1 cellular context compared by ENCODE assay signal in the genomic region with DNA sequence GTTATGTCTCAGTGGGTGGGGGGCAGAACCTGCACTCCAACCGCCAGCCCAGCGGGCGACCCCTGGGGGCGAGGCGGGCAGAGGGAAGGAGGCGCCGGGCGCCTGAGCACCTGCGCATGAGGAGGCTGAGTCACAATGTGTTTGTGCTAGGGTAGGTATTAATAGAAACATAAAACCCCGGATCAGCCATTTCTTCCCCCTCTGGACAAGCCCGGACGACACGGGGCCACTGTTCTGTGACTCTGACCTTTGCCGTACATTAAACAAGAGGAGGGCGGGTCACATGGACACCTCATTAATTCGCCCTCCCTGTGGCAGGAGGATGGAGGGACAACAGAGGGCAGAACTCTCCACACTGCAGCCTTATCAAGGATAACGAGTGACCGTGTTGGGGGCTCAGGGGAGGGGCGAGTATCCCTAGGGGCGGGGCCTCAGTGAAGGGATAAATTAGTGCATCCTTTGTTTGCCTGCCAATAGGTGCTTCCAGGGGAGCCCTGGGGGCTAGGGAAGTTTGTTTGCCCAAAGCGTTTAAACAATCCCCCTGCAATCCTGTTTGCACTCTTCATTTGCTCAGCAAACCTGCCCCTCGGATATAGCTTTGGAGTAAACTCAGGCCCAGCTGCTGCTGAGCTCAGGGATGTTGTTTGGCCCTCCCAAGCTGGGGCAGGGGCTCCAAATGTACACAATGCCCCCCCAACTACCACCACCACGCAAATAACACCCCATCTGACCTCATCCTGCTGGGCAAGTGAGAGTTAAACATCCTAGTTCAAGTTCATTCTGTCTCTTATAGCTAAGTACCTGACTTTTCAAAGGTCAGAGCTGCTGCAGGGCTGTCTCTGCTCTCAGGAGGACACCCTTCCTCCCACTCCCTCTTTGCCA.
TF ChIP-seq lines count a peak whose summit lies in the region.

No MANE protein-coding gene starts in this region.

TF ChIP-seq in HepG2, 621 proteins besides CTCF, POLR2A, EP300 and RAD21 (continued from another document and continues in another):
- TF ChIP-seq ZNF256 (CRISPR knock-in tag; conservative IDR thresholded peaks at IDR 0.05): 0 out of 2 replicates have a peak, but pooled peaks have one; percentile 33
- no peak for TF ChIP-seq SAP130 (CRISPR knock-in tag; IDR thresholded peaks at IDR 0.05; ENCODE audit: low read depth)
- TF ChIP-seq MLLT10 (CRISPR knock-in tag; IDR thresholded peaks at IDR 0.05): no peak
- TF ChIP-seq MAFF (IDR thresholded peaks at IDR 0.05; ENCODE audit: low read depth, low read length): no peak
- 0 out of 2 replicates have a peak, but pooled peaks have one; percentile 25 for TF ChIP-seq ZNF558 (CRISPR knock-in tag; IDR thresholded peaks at IDR 0.05; ENCODE audit: borderline replicate concordance)
- TF ChIP-seq CHD4 (IDR thresholded peaks at IDR 0.05; ENCODE audit: borderline replicate concordance, low read length): no peak
- TF ChIP-seq ZNF138 (CRISPR knock-in tag; IDR thresholded peaks at IDR 0.05; ENCODE audit: low read depth): no peak
- no peak for TF ChIP-seq U2AF1 (optimal IDR thresholded peaks at IDR 0.05; ENCODE audit: low read depth, low read length)
- no peak for TF ChIP-seq ZNF83 (CRISPR knock-in tag; IDR thresholded peaks at IDR 0.05; ENCODE audit: borderline replicate concordance)
- no peak for TF ChIP-seq TSC22D2 (CRISPR knock-in tag; IDR thresholded peaks at IDR 0.05; ENCODE audit: borderline replicate concordance)
- TF ChIP-seq, protein P1, sequence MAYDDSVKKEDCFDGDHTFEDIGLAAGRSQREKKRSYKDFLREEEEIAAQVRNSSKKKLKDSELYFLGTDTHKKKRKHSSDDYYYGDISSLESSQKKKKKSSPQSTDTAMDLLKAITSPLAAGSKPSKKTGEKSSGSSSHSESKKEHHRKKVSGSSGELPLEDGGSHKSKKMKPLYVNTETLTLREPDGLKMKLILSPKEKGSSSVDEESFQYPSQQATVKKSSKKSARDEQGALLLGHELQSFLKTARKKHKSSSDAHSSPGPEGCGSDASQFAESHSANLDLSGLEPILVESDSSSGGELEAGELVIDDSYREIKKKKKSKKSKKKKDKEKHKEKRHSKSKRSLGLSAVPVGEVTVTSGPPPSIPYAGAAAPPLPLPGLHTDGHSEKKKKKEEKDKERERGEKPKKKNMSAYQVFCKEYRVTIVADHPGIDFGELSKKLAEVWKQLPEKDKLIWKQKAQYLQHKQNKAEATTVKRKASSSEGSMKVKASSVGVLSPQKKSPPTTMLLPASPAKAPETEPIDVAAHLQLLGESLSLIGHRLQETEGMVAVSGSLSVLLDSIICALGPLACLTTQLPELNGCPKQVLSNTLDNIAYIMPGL (CRISPR knock-in tag; IDR thresholded peaks at IDR 0.05; ENCODE audit: borderline replicate concordance in 1 of 2, low read depth in 1 of 2): no peak
- TF ChIP-seq ZNF274 (CRISPR knock-in tag; IDR thresholded peaks at IDR 0.05): no peak; the same call in 1 of the 2 replicates
- no peak for TF ChIP-seq HMGA1 (CRISPR knock-in tag; conservative IDR thresholded peaks at IDR 0.05)
- peak; percentile 98 for TF ChIP-seq PITX1 (CRISPR knock-in tag; IDR thresholded peaks at IDR 0.05)
- TF ChIP-seq, protein P2, sequence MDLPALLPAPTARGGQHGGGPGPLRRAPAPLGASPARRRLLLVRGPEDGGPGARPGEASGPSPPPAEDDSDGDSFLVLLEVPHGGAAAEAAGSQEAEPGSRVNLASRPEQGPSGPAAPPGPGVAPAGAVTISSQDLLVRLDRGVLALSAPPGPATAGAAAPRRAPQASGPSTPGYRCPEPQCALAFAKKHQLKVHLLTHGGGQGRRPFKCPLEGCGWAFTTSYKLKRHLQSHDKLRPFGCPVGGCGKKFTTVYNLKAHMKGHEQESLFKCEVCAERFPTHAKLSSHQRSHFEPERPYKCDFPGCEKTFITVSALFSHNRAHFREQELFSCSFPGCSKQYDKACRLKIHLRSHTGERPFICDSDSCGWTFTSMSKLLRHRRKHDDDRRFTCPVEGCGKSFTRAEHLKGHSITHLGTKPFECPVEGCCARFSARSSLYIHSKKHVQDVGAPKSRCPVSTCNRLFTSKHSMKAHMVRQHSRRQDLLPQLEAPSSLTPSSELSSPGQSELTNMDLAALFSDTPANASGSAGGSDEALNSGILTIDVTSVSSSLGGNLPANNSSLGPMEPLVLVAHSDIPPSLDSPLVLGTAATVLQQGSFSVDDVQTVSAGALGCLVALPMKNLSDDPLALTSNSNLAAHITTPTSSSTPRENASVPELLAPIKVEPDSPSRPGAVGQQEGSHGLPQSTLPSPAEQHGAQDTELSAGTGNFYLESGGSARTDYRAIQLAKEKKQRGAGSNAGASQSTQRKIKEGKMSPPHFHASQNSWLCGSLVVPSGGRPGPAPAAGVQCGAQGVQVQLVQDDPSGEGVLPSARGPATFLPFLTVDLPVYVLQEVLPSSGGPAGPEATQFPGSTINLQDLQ (CRISPR knock-in tag; IDR thresholded peaks at IDR 0.05): no peak
- no peak for TF ChIP-seq ZNF207 (IDR thresholded peaks at IDR 0.05; ENCODE audit: borderline replicate concordance)
- no peak for TF ChIP-seq ZNF282 (IDR thresholded peaks at IDR 0.05; ENCODE audit: partially characterized antibody)
- TF ChIP-seq ZNF17 (CRISPR knock-in tag; IDR thresholded peaks at IDR 0.05): no peak
- no peak for TF ChIP-seq PHB2 (IDR thresholded peaks at IDR 0.05; ENCODE audit: partially characterized antibody)
- TF ChIP-seq ZNF552 (CRISPR knock-in tag; IDR thresholded peaks at IDR 0.05; ENCODE audit: borderline replicate concordance): no peak
- TF ChIP-seq, protein P3, sequence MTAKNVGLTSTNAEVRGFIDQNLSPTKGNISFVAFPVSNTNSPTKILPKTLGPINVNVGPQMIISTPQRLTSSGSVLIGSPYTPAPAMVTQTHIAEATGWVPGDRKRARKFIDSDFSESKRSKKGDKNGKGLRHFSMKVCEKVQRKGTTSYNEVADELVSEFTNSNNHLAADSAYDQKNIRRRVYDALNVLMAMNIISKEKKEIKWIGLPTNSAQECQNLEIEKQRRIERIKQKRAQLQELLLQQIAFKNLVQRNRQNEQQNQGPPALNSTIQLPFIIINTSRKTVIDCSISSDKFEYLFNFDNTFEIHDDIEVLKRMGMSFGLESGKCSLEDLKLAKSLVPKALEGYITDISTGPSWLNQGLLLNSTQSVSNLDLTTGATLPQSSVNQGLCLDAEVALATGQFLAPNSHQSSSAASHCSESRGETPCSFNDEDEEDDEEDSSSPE (CRISPR knock-in tag; IDR thresholded peaks at IDR 0.05): no peak
- TF ChIP-seq, protein P4, sequence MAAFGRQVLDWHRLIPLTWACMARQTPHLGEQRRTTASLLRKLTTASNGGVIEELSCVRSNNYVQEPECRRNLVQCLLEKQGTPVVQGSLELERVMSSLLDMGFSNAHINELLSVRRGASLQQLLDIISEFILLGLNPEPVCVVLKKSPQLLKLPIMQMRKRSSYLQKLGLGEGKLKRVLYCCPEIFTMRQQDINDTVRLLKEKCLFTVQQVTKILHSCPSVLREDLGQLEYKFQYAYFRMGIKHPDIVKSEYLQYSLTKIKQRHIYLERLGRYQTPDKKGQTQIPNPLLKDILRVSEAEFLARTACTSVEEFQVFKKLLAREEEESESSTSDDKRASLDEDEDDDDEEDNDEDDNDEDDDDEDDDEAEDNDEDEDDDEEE (CRISPR knock-in tag; IDR thresholded peaks at IDR 0.05): 0 out of 2 replicates have a peak, but pooled peaks have one; percentile 54
- no peak for TF ChIP-seq KLF15 (CRISPR knock-in tag; IDR thresholded peaks at IDR 0.05; ENCODE audit: borderline replicate concordance)
- TF ChIP-seq SMAD1 (CRISPR knock-in tag; IDR thresholded peaks at IDR 0.05; ENCODE audit: borderline replicate concordance, low read depth): no peak
- no peak for TF ChIP-seq SMAD3 (CRISPR knock-in tag; IDR thresholded peaks at IDR 0.05)
- no peak for TF ChIP-seq CENPT (CRISPR knock-in tag; IDR thresholded peaks at IDR 0.05; ENCODE audit: low read depth)
- peak; percentile 83 for TF ChIP-seq NCOA2 (CRISPR knock-in tag; IDR thresholded peaks at IDR 0.05)
- no peak for TF ChIP-seq PHF5A (CRISPR knock-in tag; IDR thresholded peaks at IDR 0.05; ENCODE audit: low read depth, unreplicated experiment)
- TF ChIP-seq ZNF501 (CRISPR knock-in tag; IDR thresholded peaks at IDR 0.05): peak; percentile 40; the same call in 1 of the 2 replicates
- no peak for TF ChIP-seq ZBTB8A (CRISPR knock-in tag; IDR thresholded peaks at IDR 0.05; ENCODE audit: borderline replicate concordance, low read depth)
- TF ChIP-seq SRF (IDR thresholded peaks at IDR 0.05; ENCODE audit: low read depth, low read length): no peak
- TF ChIP-seq ZBTB21 (CRISPR knock-in tag; IDR thresholded peaks at IDR 0.05): no peak
- no peak for TF ChIP-seq TOPORS (CRISPR knock-in tag; IDR thresholded peaks at IDR 0.05)
- no peak for TF ChIP-seq SNAPC2 (CRISPR knock-in tag; IDR thresholded peaks at IDR 0.05)
- peak; percentile 39; the same call in 1 of the 2 replicates for TF ChIP-seq ATF7-NPFF (CRISPR knock-in tag; IDR thresholded peaks at IDR 0.05; ENCODE audit: low read depth)
- TF ChIP-seq ZNF564 (CRISPR knock-in tag; IDR thresholded peaks at IDR 0.05): 0 out of 2 replicates have a peak, but pooled peaks have one; percentile 71
- no peak for TF ChIP-seq WIZ (CRISPR knock-in tag; IDR thresholded peaks at IDR 0.05)
- TF ChIP-seq ZNF816 (CRISPR knock-in tag; IDR thresholded peaks at IDR 0.05; ENCODE audit: borderline replicate concordance): no peak
- TF ChIP-seq KAT7 (CRISPR knock-in tag; IDR thresholded peaks at IDR 0.05; ENCODE audit: borderline replicate concordance): no peak
- TF ChIP-seq ZMAT3 (CRISPR knock-in tag; conservative IDR thresholded peaks at IDR 0.05): no peak
- peak; percentile 97 for TF ChIP-seq SKI (IDR thresholded peaks at IDR 0.05; ENCODE audit: partially characterized antibody)
- TF ChIP-seq JDP2 (CRISPR knock-in tag; IDR thresholded peaks at IDR 0.05; ENCODE audit: borderline replicate concordance): no peak; the same call in 1 of the 2 replicates
- TF ChIP-seq, protein P5, sequence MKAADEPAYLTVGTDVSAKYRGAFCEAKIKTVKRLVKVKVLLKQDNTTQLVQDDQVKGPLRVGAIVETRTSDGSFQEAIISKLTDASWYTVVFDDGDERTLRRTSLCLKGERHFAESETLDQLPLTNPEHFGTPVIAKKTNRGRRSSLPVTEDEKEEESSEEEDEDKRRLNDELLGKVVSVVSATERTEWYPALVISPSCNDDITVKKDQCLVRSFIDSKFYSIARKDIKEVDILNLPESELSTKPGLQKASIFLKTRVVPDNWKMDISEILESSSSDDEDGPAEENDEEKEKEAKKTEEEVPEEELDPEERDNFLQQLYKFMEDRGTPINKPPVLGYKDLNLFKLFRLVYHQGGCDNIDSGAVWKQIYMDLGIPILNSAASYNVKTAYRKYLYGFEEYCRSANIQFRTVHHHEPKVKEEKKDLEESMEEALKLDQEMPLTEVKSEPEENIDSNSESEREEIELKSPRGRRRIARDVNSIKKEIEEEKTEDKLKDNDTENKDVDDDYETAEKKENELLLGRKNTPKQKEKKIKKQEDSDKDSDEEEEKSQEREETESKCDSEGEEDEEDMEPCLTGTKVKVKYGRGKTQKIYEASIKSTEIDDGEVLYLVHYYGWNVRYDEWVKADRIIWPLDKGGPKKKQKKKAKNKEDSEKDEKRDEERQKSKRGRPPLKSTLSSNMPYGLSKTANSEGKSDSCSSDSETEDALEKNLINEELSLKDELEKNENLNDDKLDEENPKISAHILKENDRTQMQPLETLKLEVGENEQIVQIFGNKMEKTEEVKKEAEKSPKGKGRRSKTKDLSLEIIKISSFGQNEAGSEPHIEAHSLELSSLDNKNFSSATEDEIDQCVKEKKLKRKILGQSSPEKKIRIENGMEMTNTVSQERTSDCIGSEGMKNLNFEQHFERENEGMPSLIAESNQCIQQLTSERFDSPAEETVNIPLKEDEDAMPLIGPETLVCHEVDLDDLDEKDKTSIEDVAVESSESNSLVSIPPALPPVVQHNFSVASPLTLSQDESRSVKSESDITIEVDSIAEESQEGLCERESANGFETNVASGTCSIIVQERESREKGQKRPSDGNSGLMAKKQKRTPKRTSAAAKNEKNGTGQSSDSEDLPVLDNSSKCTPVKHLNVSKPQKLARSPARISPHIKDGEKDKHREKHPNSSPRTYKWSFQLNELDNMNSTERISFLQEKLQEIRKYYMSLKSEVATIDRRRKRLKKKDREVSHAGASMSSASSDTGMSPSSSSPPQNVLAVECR (CRISPR knock-in tag; IDR thresholded peaks at IDR 0.05; ENCODE audit: borderline replicate concordance): peak; percentile 63; the same call in 1 of the 2 replicates
- no peak for TF ChIP-seq NBN (conservative IDR thresholded peaks at IDR 0.05)
- no peak for TF ChIP-seq CENPX (CRISPR knock-in tag; IDR thresholded peaks at IDR 0.05)
- TF ChIP-seq TAF15 (IDR thresholded peaks at IDR 0.05; ENCODE audit: low read depth, low read length, poor library complexity, severe bottlenecking): no peak
- no peak for TF ChIP-seq MAFK (conservative IDR thresholded peaks at IDR 0.05 in 1 of 2, IDR thresholded peaks at IDR 0.05 in 1 of 2; ENCODE audit: low read length in 2 of 2)
- TF ChIP-seq, protein P6, sequence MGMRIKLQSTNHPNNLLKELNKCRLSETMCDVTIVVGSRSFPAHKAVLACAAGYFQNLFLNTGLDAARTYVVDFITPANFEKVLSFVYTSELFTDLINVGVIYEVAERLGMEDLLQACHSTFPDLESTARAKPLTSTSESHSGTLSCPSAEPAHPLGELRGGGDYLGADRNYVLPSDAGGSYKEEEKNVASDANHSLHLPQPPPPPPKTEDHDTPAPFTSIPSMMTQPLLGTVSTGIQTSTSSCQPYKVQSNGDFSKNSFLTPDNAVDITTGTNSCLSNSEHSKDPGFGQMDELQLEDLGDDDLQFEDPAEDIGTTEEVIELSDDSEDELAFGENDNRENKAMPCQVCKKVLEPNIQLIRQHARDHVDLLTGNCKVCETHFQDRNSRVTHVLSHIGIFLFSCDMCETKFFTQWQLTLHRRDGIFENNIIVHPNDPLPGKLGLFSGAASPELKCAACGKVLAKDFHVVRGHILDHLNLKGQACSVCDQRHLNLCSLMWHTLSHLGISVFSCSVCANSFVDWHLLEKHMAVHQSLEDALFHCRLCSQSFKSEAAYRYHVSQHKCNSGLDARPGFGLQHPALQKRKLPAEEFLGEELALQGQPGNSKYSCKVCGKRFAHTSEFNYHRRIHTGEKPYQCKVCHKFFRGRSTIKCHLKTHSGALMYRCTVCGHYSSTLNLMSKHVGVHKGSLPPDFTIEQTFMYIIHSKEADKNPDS (CRISPR knock-in tag; IDR thresholded peaks at IDR 0.05): peak; percentile 76; the same call in 1 of the 2 replicates
- peak; percentile 57; the same call in 1 of the 2 replicates for TF ChIP-seq ARHGAP35 (CRISPR knock-in tag; IDR thresholded peaks at IDR 0.05; ENCODE audit: borderline replicate concordance)
- TF ChIP-seq IRF2 (CRISPR knock-in tag; IDR thresholded peaks at IDR 0.05): 0 out of 2 replicates have a peak, but pooled peaks have one; percentile 27
- no peak for TF ChIP-seq SYNCRIP (IDR thresholded peaks at IDR 0.05; ENCODE audit: insufficient read depth, low read depth, low read length)
- TF ChIP-seq, protein P7, sequence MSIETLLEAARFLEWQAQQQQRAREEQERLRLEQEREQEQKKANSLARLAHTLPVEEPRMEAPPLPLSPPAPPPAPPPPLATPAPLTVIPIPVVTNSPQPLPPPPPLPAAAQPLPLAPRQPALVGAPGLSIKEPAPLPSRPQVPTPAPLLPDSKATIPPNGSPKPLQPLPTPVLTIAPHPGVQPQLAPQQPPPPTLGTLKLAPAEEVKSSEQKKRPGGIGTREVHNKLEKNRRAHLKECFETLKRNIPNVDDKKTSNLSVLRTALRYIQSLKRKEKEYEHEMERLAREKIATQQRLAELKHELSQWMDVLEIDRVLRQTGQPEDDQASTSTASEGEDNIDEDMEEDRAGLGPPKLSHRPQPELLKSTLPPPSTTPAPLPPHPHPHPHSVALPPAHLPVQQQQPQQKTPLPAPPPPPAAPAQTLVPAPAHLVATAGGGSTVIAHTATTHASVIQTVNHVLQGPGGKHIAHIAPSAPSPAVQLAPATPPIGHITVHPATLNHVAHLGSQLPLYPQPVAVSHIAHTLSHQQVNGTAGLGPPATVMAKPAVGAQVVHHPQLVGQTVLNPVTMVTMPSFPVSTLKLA (IDR thresholded peaks at IDR 0.05): no peak
- TF ChIP-seq RBFOX2 (IDR thresholded peaks at IDR 0.05; ENCODE audit: low read depth, low read length): no peak
